Comparison of ENCODE assay signal across 12 cellular contexts in the genomic region with DNA sequence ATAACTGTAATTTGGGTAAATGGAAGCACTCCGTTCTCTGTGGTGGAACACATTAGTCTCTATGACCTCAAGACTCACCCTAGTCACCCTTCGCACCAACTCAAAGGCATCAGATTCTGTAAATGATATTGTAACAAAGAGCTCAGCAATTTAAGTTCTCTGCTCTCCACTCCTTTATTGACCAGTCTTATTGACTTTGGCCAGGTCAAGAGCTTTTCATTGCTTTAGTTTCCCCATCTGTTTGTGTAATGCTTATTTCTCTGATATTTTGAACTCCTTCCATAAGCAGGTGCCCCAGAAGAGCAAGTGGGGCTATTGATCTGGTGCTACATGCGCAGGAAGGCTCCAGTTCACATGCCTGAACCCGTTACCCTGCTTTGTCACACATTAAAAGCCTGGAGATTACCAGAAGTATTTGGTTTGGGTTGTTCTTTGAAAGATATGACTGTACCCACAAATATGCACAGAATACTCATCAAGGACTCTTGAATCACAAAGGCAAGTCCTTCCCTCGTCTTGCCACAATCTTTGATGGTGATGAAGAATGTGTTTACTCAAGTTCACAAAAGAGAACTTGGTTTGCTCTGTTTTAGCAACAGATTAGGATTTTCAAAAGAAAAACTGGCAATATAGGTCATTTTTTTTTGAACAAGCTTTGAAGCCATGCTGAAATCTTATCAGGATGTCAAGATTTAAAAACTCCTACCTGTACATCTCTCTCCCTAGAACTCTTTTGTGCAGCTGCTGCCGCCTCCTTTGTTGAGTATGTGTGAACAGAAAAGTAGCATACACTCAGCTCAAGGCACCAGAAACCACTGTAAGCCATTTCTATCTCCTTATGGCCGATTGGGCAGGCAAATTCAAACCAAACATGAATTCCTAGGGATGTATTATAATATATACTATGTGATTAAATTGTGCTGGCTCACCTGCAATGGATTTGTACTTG.
DNase-seq lines count a peak whose midpoint lies in the region; ATAC-seq and TF ChIP-seq lines count a peak whose summit lies in the region.
"Had no signal": no experiment of that assay in that cellular context is flagged by ENCODE, and none has a peak within 500 bp of the region (broad histone marks: within the 10 kb centered on the region; RNA-seq: fewer than 3 reads in every experiment).

No MANE protein-coding gene starts in this region.

- H3K27me3 ChIP-seq in AG04450 (ENCODE audit: control insufficient read depth, insufficient read depth, low read length) (no peaks in the 10 kb centered on the region), right lobe of liver (no peaks in the 10 kb centered on the region)

- ATAC-seq in right lobe of liver (peak; percentile 81 to 93 (median 87)), GM21723 (IDR thresholded peaks at IDR 0.05; ENCODE audit: unreplicated experiment) (no peak)
- ATAC-seq: K562 had no signal

- peaks cover 0 to 6% (median 0%) of the 10 kb centered on the region in 4 donors for H3K4me1 ChIP-seq in right lobe of liver

- H3K27ac ChIP-seq in AG04450 (ENCODE audit: low read depth, low read length) (no peak overlapping the region), right lobe of liver (no peak overlapping the region)

- no peak for TF ChIP-seq CTCF in AG04450 (IDR thresholded peaks at IDR 0.05; ENCODE audit: low read depth, low read length)
- no peak for TF ChIP-seq CTCF in HFFc6 (IDR thresholded peaks at IDR 0.05)
- TF ChIP-seq CTCF in right lobe of liver (IDR thresholded peaks at IDR 0.05) = no peak

- H3K27me3 Mint-ChIP-seq in HFFc6 (ENCODE audit: insufficient read depth) = peaks cover 14% of the 10 kb centered on the region
- H3K27me3 Mint-ChIP-seq: activated CD4-positive, alpha-beta T cell treated with anti-CD3 and anti-CD28 coated beads, Interleukin-2, amount 10 ng/mL, durations not matched to agents 7 days and 5 days had no signal

- no peak overlapping the region for H3K4me3 ChIP-seq in AG04450 (ENCODE audit: low read depth, low read length)
- no peak overlapping the region for H3K4me3 ChIP-seq in right lobe of liver
- H3K4me3 ChIP-seq: K562, skin epidermis had no signal

- no peaks in the 10 kb centered on the region for H3K36me3 Mint-ChIP-seq in HFFc6 (ENCODE audit: low read depth)

- H3K9me3 ChIP-seq in AG04450 (ENCODE audit: control insufficient read depth, insufficient read depth, low read length) (no peaks in the 10 kb centered on the region), right lobe of liver (no peaks in the 10 kb centered on the region)

- TF ChIP-seq POLR2A in right lobe of liver (IDR thresholded peaks at IDR 0.05) = no peak

- H3K4me3 Mint-ChIP-seq in HFFc6 = no peak overlapping the region
- H3K4me3 Mint-ChIP-seq: activated CD4-positive, alpha-beta T cell treated with anti-CD3 and anti-CD28 coated beads, Interleukin-2, amount 10 ng/mL, durations not matched to agents 7 days and 5 days had no signal

- H3K4me1 Mint-ChIP-seq in HFFc6 (ENCODE audit: low read depth) = peaks cover 29% of the 10 kb centered on the region

- intact Hi-C loops in right lobe of liver (cut with DNase I) = no loop called here

- DNase-seq in AG04450 (ENCODE audit: low read depth, low spot score) = peak; percentile 43
- peak; percentile 76 for DNase-seq in HFFc6
- DNase-seq in amniotic epithelial cell (ENCODE audit: low read depth) = peak; percentile 96
- DNase-seq in right lobe of liver = no peak
- no peak for DNase-seq in CD1c-positive myeloid dendritic cell (ENCODE audit: extremely low spot score)
- DNase-seq in NCI-H748 (lab: John Stamatoyannopoulos, UW; ENCODE audit: unreplicated experiment) = no peak
- no peak for DNase-seq in NCI-H187 (lab: John Stamatoyannopoulos, UW)
- DNase-seq: activated CD4-positive, alpha-beta T cell treated with anti-CD3 and anti-CD28 coated beads, Interleukin-2, amount 10 ng/mL, durations not matched to agents 7 days and 5 days; cerebellar nuclear complex had no signal

- CTCF ChIA-PET in AG04450 (lab: Charles Lee) = interaction anchor here (1.8 kb wide), 1 partner anchor 24 kb away, joined by 9 read pairs; no protein-coding TSS in a partner anchor

- no peak overlapping the region for H3K27ac Mint-ChIP-seq in HFFc6
- H3K27ac Mint-ChIP-seq: activated CD4-positive, alpha-beta T cell treated with anti-CD3 and anti-CD28 coated beads, Interleukin-2, amount 10 ng/mL, durations not matched to agents 7 days and 5 days had no signal

- H3K9me3 Mint-ChIP-seq in HFFc6 = no peaks in the 10 kb centered on the region
- H3K9me3 Mint-ChIP-seq: activated CD4-positive, alpha-beta T cell treated with anti-CD3 and anti-CD28 coated beads, Interleukin-2, amount 10 ng/mL, durations not matched to agents 7 days and 5 days had no signal

- no peaks in the 10 kb centered on the region for H3K36me3 ChIP-seq in right lobe of liver

- POLR2A ChIA-PET in AG04450 (lab: Yijun Ruan, JAX) = no interaction called here

- WGBS in right lobe of liver (ENCODE audit: insufficient coverage, low coverage, low lambda C conversion rate, missing lambda C conversion rate) = 35% methylated on average over 7 of the region's 7 CpGs

Comparison
In these comparisons a context has a peak if more than half of its experiments do, and no peak if none do; other contexts are left out.
1. DNase-seq: peak in AG04450 (single experiment), HFFc6 (single experiment) and amniotic epithelial cell (single experiment); none in right lobe of liver (0 of 3), CD1c-positive myeloid dendritic cell (single experiment), NCI-H748 (single experiment) and NCI-H187 (0 of 2).